ENCODE assay signal across 8 cellular contexts in the genomic region with DNA sequence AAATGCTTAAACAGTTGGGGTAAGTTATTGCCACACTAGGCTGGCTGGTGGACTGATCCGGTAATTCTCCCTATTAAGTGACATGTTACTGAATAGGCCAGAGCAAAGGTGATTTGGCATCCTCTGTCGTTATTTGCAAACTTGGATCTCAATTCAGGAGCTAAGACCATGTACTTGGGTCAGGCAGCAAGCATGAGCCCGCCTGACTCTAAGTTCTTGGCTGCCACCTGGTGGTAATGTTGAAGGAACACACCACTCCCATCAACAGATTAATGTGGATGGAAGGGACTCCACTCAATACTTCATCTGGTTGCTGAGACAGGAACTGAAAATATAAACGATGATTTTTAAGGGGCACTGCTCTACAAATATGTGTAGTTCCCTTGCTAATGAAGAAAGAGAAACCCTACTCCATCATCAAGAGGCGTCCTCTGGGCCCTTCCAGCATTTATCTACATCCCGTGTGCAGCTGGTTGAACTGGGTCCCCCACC.
DNase-seq lines count a peak whose midpoint lies in the region; ATAC-seq and TF ChIP-seq lines count a peak whose summit lies in the region.

No MANE protein-coding gene starts in this region.

- H3K4me2 ChIP-seq in IMR-90 (ENCODE audit: low read depth, low read length) (no peak overlapping the region), PC-3 (ENCODE audit: low read length) (no peak overlapping the region)

- peak; percentile 86 for TF ChIP-seq RAD21 in IMR-90 (IDR thresholded peaks at IDR 0.05; ENCODE audit: low read length)

- H3K36me3 ChIP-seq in IMR-90 (ENCODE audit: control insufficient read depth, insufficient read depth, low read length) (no peaks in the 10 kb centered on the region), PC-3 (ENCODE audit: low read depth, low read length) (no peaks in the 10 kb centered on the region), esophagus muscularis mucosa (peaks cover 0 to 7% (median 2%) of the 10 kb centered on the region in 4 donors)

- no peaks in the 10 kb centered on the region for H3K79me2 ChIP-seq in PC-3 (ENCODE audit: low read length)

- H2AFZ ChIP-seq in IMR-90 (replicated peaks; ENCODE audit: low read length, poor library complexity): peak overlapping the region; percentile 6
- H2AFZ ChIP-seq in PC-3 (ENCODE audit: low read length): no peak overlapping the region

- no peak overlapping the region for H3K4ac ChIP-seq in IMR-90 (ENCODE audit: low read depth, low read length)

- H3K4me3 ChIP-seq in IMR-90 (ENCODE audit: insufficient read depth, low read depth, low read length): no peak overlapping the region
- H3K4me3 ChIP-seq in PC-3 (ENCODE audit: low read length): no peak overlapping the region
- no peak overlapping the region for H3K4me3 ChIP-seq in esophagus muscularis mucosa

- dilution Hi-C loops in IMR-90 (cut with HindIII; ENCODE audit: low sequenced_read_pairs, unreplicated experiment): no loop called here

- no peaks in the 10 kb centered on the region for H3K36me3 Mint-ChIP-seq in natural killer cell treated with Interleukin-12 subunit alpha and Interleukin-12 subunit beta and Interleukin-15 and Interleukin-18, amount 100 ng/mL, for 72 hours

- BruUV-seq in IMR-90 (replicated peaks; lab: Mats Ljungman, UMichigan): no TSS peak
- no TSS peak for BruUV-seq in PC-3 (replicated peaks; lab: Mats Ljungman, UMichigan)

- H2AK9ac ChIP-seq in IMR-90 (replicated peaks; ENCODE audit: low read depth, low read length, poor library complexity): no peak overlapping the region

- H3K4me3 Mint-ChIP-seq in natural killer cell treated with Interleukin-12 subunit alpha and Interleukin-12 subunit beta and Interleukin-15 and Interleukin-18, amount 100 ng/mL, for 72 hours: no peak overlapping the region

- H3K9ac ChIP-seq in IMR-90 (ENCODE audit: low read depth, low read length): no peak overlapping the region
- H3K9ac ChIP-seq in PC-3 (ENCODE audit: low read length): no peak overlapping the region

- no peak for TF ChIP-seq EP300 in esophagus muscularis mucosa (IDR thresholded peaks at IDR 0.05)

- DNase-seq in D341Med (ENCODE audit: low spot score) (peak; percentile 78), IMR-90 (peak; percentile 79), PC-3 (peak; percentile 78), activated T-cell treated with anti-CD3 and anti-CD28 coated beads for 24 hours (ENCODE audit: low read depth) (peak; percentile 64), esophagus muscularis mucosa (ENCODE audit: extremely low spot score) (no peak), substantia nigra (lab: John Stamatoyannopoulos, UW) (peak in 42 of 49 donors; percentile 1 to 76 (median 42))
- DNase-seq in natural killer cell treated with Interleukin-12 subunit alpha and Interleukin-12 subunit beta and Interleukin-15 and Interleukin-18, amount 100 ng/mL, for 72 hours (ENCODE audit: low spot score): peak; percentile 64

- H3K27me3 Mint-ChIP-seq in natural killer cell treated with Interleukin-12 subunit alpha and Interleukin-12 subunit beta and Interleukin-15 and Interleukin-18, amount 100 ng/mL, for 72 hours: peaks cover 0 to 4% of the 10 kb centered on the region in 2 donors

- no peak overlapping the region for H3K56ac ChIP-seq in IMR-90 (ENCODE audit: extremely low read depth, insufficient read depth, low read length)

- H3K9me3 ChIP-seq in IMR-90 (ENCODE audit: control insufficient read depth, insufficient read depth, low read length): no peaks in the 10 kb centered on the region
- H3K9me3 ChIP-seq in PC-3 (ENCODE audit: low read length): no peaks in the 10 kb centered on the region
- H3K9me3 ChIP-seq in esophagus muscularis mucosa: no peaks in the 10 kb centered on the region

- H3K27ac ChIP-seq in IMR-90 (ENCODE audit: insufficient read depth, low read length) (no peak overlapping the region), PC-3 (ENCODE audit: low read length) (no peak overlapping the region), esophagus muscularis mucosa (replicated peaks in 1 of 4) (no peak overlapping the region), substantia nigra (ENCODE audit: low read depth, low read length, poor library complexity, severe bottlenecking) (no peak overlapping the region)

- H3K18ac ChIP-seq in IMR-90 (ENCODE audit: low read depth, low read length): no peak overlapping the region

- H3K9me3 Mint-ChIP-seq in natural killer cell treated with Interleukin-12 subunit alpha and Interleukin-12 subunit beta and Interleukin-15 and Interleukin-18, amount 100 ng/mL, for 72 hours: no peaks in the 10 kb centered on the region

- no peak overlapping the region for H2BK20ac ChIP-seq in IMR-90 (ENCODE audit: low read depth, low read length)

- H3K27me3 ChIP-seq in IMR-90 (ENCODE audit: control insufficient read depth, insufficient read depth, low read length): no peaks in the 10 kb centered on the region
- H3K27me3 ChIP-seq in PC-3 (ENCODE audit: low read length): no peaks in the 10 kb centered on the region
- no peaks in the 10 kb centered on the region for H3K27me3 ChIP-seq in esophagus muscularis mucosa

- no peak overlapping the region for H3K27ac Mint-ChIP-seq in natural killer cell treated with Interleukin-12 subunit alpha and Interleukin-12 subunit beta and Interleukin-15 and Interleukin-18, amount 100 ng/mL, for 72 hours

- H4K91ac ChIP-seq in IMR-90 (ENCODE audit: insufficient read depth, low read depth, low read length): no peak overlapping the region

- H4K8ac ChIP-seq in IMR-90 (ENCODE audit: low read depth in 2 of 2, low read length in 2 of 2): no peak overlapping the region

- H4K5ac ChIP-seq in IMR-90 (ENCODE audit: low read depth, low read length): no peak overlapping the region

- no peaks in the 10 kb centered on the region for H3K79me1 ChIP-seq in IMR-90 (ENCODE audit: low read depth in 1 of 2, low read length in 2 of 2)

- no CpG with 5 or more reads among the region's 6 CpGs for WGBS in IMR-90 (ENCODE audit: extremely low coverage in 2 of 2, insufficient read length in 1 of 2), 2 experiments
- 30% methylated on average over 6 of the region's 6 CpGs for WGBS in esophagus muscularis mucosa

- no peaks in the 10 kb centered on the region for H3K4me1 Mint-ChIP-seq in natural killer cell treated with Interleukin-12 subunit alpha and Interleukin-12 subunit beta and Interleukin-15 and Interleukin-18, amount 100 ng/mL, for 72 hours (ENCODE audit: low read depth in 2 of 2)

- H3K4me1 ChIP-seq in IMR-90 (ENCODE audit: control insufficient read depth, insufficient read depth, low read length) (peaks cover 2% of the 10 kb centered on the region; the same call in 1 of the 2 replicates), PC-3 (ENCODE audit: insufficient read depth, low read length) (peaks cover 18% of the 10 kb centered on the region), esophagus muscularis mucosa (peaks cover 5 to 6% (median 5%) of the 10 kb centered on the region in 4 donors)

- no peak overlapping the region for H2BK5ac ChIP-seq in IMR-90 (ENCODE audit: low read depth, low read length, poor library complexity, severe bottlenecking)

- H3F3A ChIP-seq in PC-3 (ENCODE audit: low read length, unreplicated experiment): no peaks in the 10 kb centered on the region

- H2BK120ac ChIP-seq in IMR-90 (ENCODE audit: low read depth, low read length): no peak overlapping the region

- no peak overlapping the region for H2BK15ac ChIP-seq in IMR-90 (ENCODE audit: low read depth, low read length)

- in situ Hi-C loops in IMR-90 (cut with MboI; ENCODE audit: low sequenced_read_pairs): loop anchor here (5.0 to 25.0 kb wide), 3 partner anchors 252 to 1497 kb away; no protein-coding TSS in a partner anchor

- ATAC-seq in GM21515 (IDR thresholded peaks at IDR 0.05; ENCODE audit: unreplicated experiment) (peak; percentile 86), IMR-90 (ENCODE audit: low read depth) (peak; percentile 100), PC-3 (peak; percentile 89)
- ATAC-seq in natural killer cell treated with Interleukin-12 subunit alpha and Interleukin-12 subunit beta and Interleukin-15 and Interleukin-18, amount 100 ng/mL, for 72 hours: peak; percentile 78 to 83

- H3K9me1 ChIP-seq in IMR-90 (ENCODE audit: insufficient read depth, low read length): no peaks in the 10 kb centered on the region

- H2AK5ac ChIP-seq in IMR-90 (ENCODE audit: low read depth, low read length): no peak overlapping the region

- TF ChIP-seq CTCF in IMR-90 (conservative IDR thresholded peaks at IDR 0.05; ENCODE audit: low read depth, low read length) (peak; percentile 87), PC-3 (conservative IDR thresholded peaks at IDR 0.05; ENCODE audit: low read depth, low read length) (peak; percentile 74), esophagus muscularis mucosa (IDR thresholded peaks at IDR 0.05) (peak; percentile 71 to 86 (median 82))

- intact Hi-C loops in IMR-90 (cut with micrococcal nuclease) (loop anchor here (1.0 to 2.0 kb wide), 4 partner anchors 1251 to 1942 kb away; no protein-coding TSS in a partner anchor), PC-3 (cut with micrococcal nuclease) (loop anchor here (1.0 to 10.0 kb wide), 5 partner anchors 68 to 405 kb away; no protein-coding TSS in a partner anchor), esophagus muscularis mucosa (cut with DNase I) (loop anchor here (2.0 to 5.0 kb wide), 3 partner anchors 195 to 408 kb away; no protein-coding TSS in a partner anchor)

- no peak overlapping the region for H3K23ac ChIP-seq in IMR-90 (ENCODE audit: low read depth, low read length)

- H3K9me2 ChIP-seq in PC-3 (replicated peaks; ENCODE audit: low read length): no peaks in the 10 kb centered on the region

- TF ChIP-seq POLR2A in IMR-90 (IDR thresholded peaks at IDR 0.05; ENCODE audit: low read depth, low read length): no peak
- TF ChIP-seq POLR2A in esophagus muscularis mucosa (IDR thresholded peaks at IDR 0.05; ENCODE audit: low read depth): no peak

- POLR2A ChIA-PET in IMR-90 (lab: Charles Lee; ENCODE audit: unreplicated experiment) (no interaction called here), PC-3 (lab: Charles Lee; ENCODE audit: unreplicated experiment) (no interaction called here)

- no peak overlapping the region for H3K14ac ChIP-seq in IMR-90 (replicated peaks; ENCODE audit: low read depth, low read length)

- CTCF ChIA-PET in IMR-90 (lab: Yijun Ruan, JAX) (interaction anchor here (0.5 to 1.6 kb wide), 8 partner anchors 24 to 1943 kb away, joined by 3 to 10 read pairs (median 4); no protein-coding TSS in a partner anchor), PC-3 (lab: Charles Lee) (interaction anchor here (0.8 to 1.8 kb wide), 2 partner anchors 124 to 194 kb away, joined by 3 to 7 read pairs; partner anchors contain the start of gene ATF7IP2)

- no peaks in the 10 kb centered on the region for H4K20me1 ChIP-seq in IMR-90 (ENCODE audit: insufficient read depth, low read length)
- no peaks in the 10 kb centered on the region for H4K20me1 ChIP-seq in PC-3 (ENCODE audit: low read length)

TF ChIP-seq in IMR-90, 13 proteins besides CTCF, POLR2A, EP300 and RAD21:
- TF ChIP-seq RFX5 (IDR thresholded peaks at IDR 0.05; ENCODE audit: low read depth, low read length) (no peak), FOS (IDR thresholded peaks at IDR 0.05; ENCODE audit: low read depth, low read length) (no peak), SMC3 (IDR thresholded peaks at IDR 0.05; ENCODE audit: low read depth, low read length) (peak; percentile 77)
